ENCODE assay signal across 3 cellular contexts in genomic region chr12:48641752-48642555, GRCh38. TPM values are rescaled to one million over a fixed set of nuclear protein-coding genes. Genes with fewer than 3 reads are reported as not detected.
DNase-seq lines count a peak whose midpoint lies in the region; ATAC-seq, FAIRE-seq and TF ChIP-seq lines count a peak whose summit lies in the region.
"Not testable (repeated sequence)": the region's sequence is repeated elsewhere in the genome, so short reads cannot be mapped to it uniquely, and the experiment has no call there.

No MANE protein-coding gene starts in this region.

- peak overlapping the region; percentile 13 for H3K27ac Mint-ChIP-seq in activated T-cell treated with anti-CD3 and anti-CD28 coated beads, Interleukin-2, amount 50 U/mL, for 72 hours

- H3K27ac ChIP-seq in DND-41 (ENCODE audit: low read length); K562 (ENCODE audit: extremely low read depth, low read depth, low read length): not testable (repeated sequence)

- not testable (repeated sequence) for H3K27me3 ChIP-seq in DND-41 (ENCODE audit: insufficient read depth, low read length, poor library complexity); K562 (ENCODE audit: control insufficient read depth in 2 of 2, insufficient read depth in 2 of 2, low read length in 2 of 2)

- intact Hi-C loops in K562 (cut with micrococcal nuclease): not testable (repeated sequence)

- not testable (repeated sequence) for H3K4me3 Mint-ChIP-seq in activated T-cell treated with anti-CD3 and anti-CD28 coated beads, Interleukin-2, amount 50 U/mL, for 72 hours

- peaks cover 32% of the 10 kb centered on the region for H3K36me3 ChIP-seq in DND-41 (ENCODE audit: insufficient read depth, low read length)
- H3K36me3 ChIP-seq in K562 (ENCODE audit: control insufficient read depth, insufficient read depth, low read length): not testable (repeated sequence)

- peaks cover 6 to 33% of the 10 kb centered on the region in 2 donors for H3K36me3 Mint-ChIP-seq in activated T-cell treated with anti-CD3 and anti-CD28 coated beads, Interleukin-2, amount 50 U/mL, for 72 hours (ENCODE audit: insufficient read depth in 2 of 2)

- BruUV-seq in K562 (replicated peaks; lab: Mats Ljungman, UMichigan): not testable (repeated sequence)

- H2AFZ ChIP-seq in DND-41 (ENCODE audit: low read depth, low read length); K562 (ENCODE audit: low read depth, low read length): not testable (repeated sequence)

- TF ChIP-seq POLR2A in K562 (conservative IDR thresholded peaks at IDR 0.05): not testable (repeated sequence)

- peak; percentile 29 for DNase-seq in DND-41
- DNase-seq in activated T-cell treated with anti-CD3 and anti-CD28 coated beads, Interleukin-2, amount 50 U/mL, for 72 hours; K562 (ENCODE audit: extremely low read depth in 1 of 4, low spot score in 3 of 4): not testable (repeated sequence)

- H3K9ac ChIP-seq in DND-41 (ENCODE audit: low read depth, low read length); K562 (ENCODE audit: insufficient read depth in 1 of 2, low read depth in 2 of 2, low read length in 2 of 2): not testable (repeated sequence)

- H3K4me3 ChIP-seq in DND-41 (ENCODE audit: low read depth in 1 of 2, low read length in 2 of 2); K562: not testable (repeated sequence)

- not testable (repeated sequence) for TF ChIP-seq CTCF in DND-41 (IDR thresholded peaks at IDR 0.05; ENCODE audit: borderline replicate concordance, extremely low read depth, low read length, poor library complexity, severe bottlenecking); K562 (IDR thresholded peaks at IDR 0.05 in 2 of 3, conservative IDR thresholded peaks at IDR 0.05 in 1 of 3; ENCODE audit: insufficient read depth in 2 of 3, low read depth in 1 of 3, low read length in 3 of 3)

- TF ChIP-seq RAD21 in K562 (CRISPR knock-in tag; conservative IDR thresholded peaks at IDR 0.05 in 1 of 2, IDR thresholded peaks at IDR 0.05 in 1 of 2): not testable (repeated sequence)

- TF ChIP-seq EP300 in K562 (IDR thresholded peaks at IDR 0.05; ENCODE audit: low read length): not testable (repeated sequence)

- not testable (repeated sequence) for H3K27me3 Mint-ChIP-seq in activated T-cell treated with anti-CD3 and anti-CD28 coated beads, Interleukin-2, amount 50 U/mL, for 72 hours (ENCODE audit: low read depth)

- not testable (repeated sequence) for H3K4me1 ChIP-seq in DND-41 (ENCODE audit: insufficient read depth, low read length)
- H3K4me1 ChIP-seq in K562 (replicated peaks in 1 of 2; ENCODE audit: control insufficient read depth in 2 of 2, insufficient read depth in 2 of 2, low read length in 2 of 2): peaks cover 0 to 11% of the 10 kb centered on the region in 2 experiments; a peak in 2 of 5 replicates

- not testable (repeated sequence) for H3K9me1 ChIP-seq in K562 (ENCODE audit: control insufficient read depth, insufficient read depth, low read length)

- H3K9me3 ChIP-seq in DND-41 (ENCODE audit: insufficient read depth, low read length, severe bottlenecking): peaks cover 15% of the 10 kb centered on the region
- H3K9me3 ChIP-seq in K562 (replicated peaks; ENCODE audit: control insufficient read depth, insufficient read depth, low read depth, low read length): not testable (repeated sequence)

- in situ Hi-C loops in K562 (cut with MboI): not testable (repeated sequence)

- CTCF ChIA-PET in K562 (lab: Yijun Ruan, JAX; ENCODE audit: low intra/inter-chr PET ratio): not testable (repeated sequence)

- ATAC-seq in DND-41 (ENCODE audit: insufficient read depth, low read depth); activated T-cell treated with anti-CD3 and anti-CD28 coated beads, Interleukin-2, amount 50 U/mL, for 72 hours (replicated peaks in 1 of 2); K562: not testable (repeated sequence)

- not testable (repeated sequence) for H3K4me1 Mint-ChIP-seq in activated T-cell treated with anti-CD3 and anti-CD28 coated beads, Interleukin-2, amount 50 U/mL, for 72 hours (ENCODE audit: low read depth)

- H3K79me2 ChIP-seq in DND-41 (ENCODE audit: insufficient read depth, low read length); K562 (ENCODE audit: control insufficient read depth, insufficient read depth, low read length): not testable (repeated sequence)

- 70% methylated on average over 25 of the region's 54 CpGs for WGBS in K562 (ENCODE audit: insufficient coverage, low coverage, missing lambda C conversion rate)

- not testable (repeated sequence) for H4K20me1 ChIP-seq in DND-41 (ENCODE audit: insufficient read depth, low read length); K562 (replicated peaks; ENCODE audit: control insufficient read depth, insufficient read depth, low read length)

- H3K9me3 Mint-ChIP-seq in activated T-cell treated with anti-CD3 and anti-CD28 coated beads, Interleukin-2, amount 50 U/mL, for 72 hours: not testable (repeated sequence)

- POLR2A ChIA-PET in K562 (lab: Yijun Ruan, JAX): not testable (repeated sequence)

- not testable (repeated sequence) for FAIRE-seq in K562 (lab: Jason Lieb, UNC)

- not testable (repeated sequence) for H3K4me2 ChIP-seq in DND-41 (ENCODE audit: insufficient read depth, low read length); K562 (ENCODE audit: insufficient read depth, low read length)

TF ChIP-seq in K562, 482 proteins besides CTCF, POLR2A, EP300 and RAD21:
- TF ChIP-seq ZBTB33 (CRISPR knock-in tag; IDR thresholded peaks at IDR 0.05): 0 out of 2 replicates have a peak, but pooled peaks have one; percentile 16
TF ChIP-seq in K562: peak in this region for 1; not testable (repeated sequence) for 481.

RNA-seq across cellular contexts. Expression of gene KANSL2, which starts 40.1 kb away (rescaled TPM):
- total RNA-seq in activated T-cell treated with anti-CD3 and anti-CD28 coated beads, Interleukin-2, amount 50 U/mL, for 72 hours: 100 to 1,000 TPM in 1 of 2 donors, 10 to 100 TPM in 1; 74.2 to 101 TPM
- 193 and 271 TPM in 2 replicates for total RNA-seq in K562 (2011; cell fraction: chromatin; rRNA removed; ENCODE audit: low replicate concordance)
- total RNA-seq in K562 (2011; cell fraction: nucleolus; rRNA removed): 175 and 180 TPM in 2 replicates
- 137 and 174 TPM in 2 replicates for total RNA-seq in K562 (2011; cell fraction: nucleoplasm; rRNA removed)
- 41.1 and 43.8 TPM in 2 replicates for total RNA-seq in K562 (2014; rRNA removed)
- total RNA-seq in K562 (2014; rRNA removed; fragmentation: Illumina TruSeq; extraction: Trizol): 65.0 and 70.3 TPM in 2 replicates
- 48.1 and 55.4 TPM in 2 replicates for total RNA-seq in K562 (2015; rRNA removed; fragmentation: Illumina TruSeq; extraction: Trizol)
- total RNA-seq in K562 (2021): 43.6 and 44.8 TPM in 2 replicates
- polyA plus RNA-seq in K562 (2011; rRNA removed): 60.3 and 63.9 TPM in 2 replicates
- 54.6 and 68.2 TPM in 2 replicates for polyA plus RNA-seq in K562 (2011; cell fraction: cytosol; rRNA removed)
- polyA plus RNA-seq in K562 (2011; cell fraction: nucleus; rRNA removed): 83.7 and 86.1 TPM in 2 replicates
- 27.8 and 47.9 TPM in 2 replicates for polyA plus RNA-seq in K562 (2012)
- polyA plus RNA-seq in K562 (2014; fragmentation: Illumina TruSeq; extraction: Trizol): 45.6 and 48.5 TPM in 2 replicates
- 10 to 100 TPM; 80.0 to 89.8 TPM for polyA plus RNA-seq in K562 (2014; fragmentation: Nextera tagmentation; extraction: Ambion mirVana)
- 51.6 and 57.6 TPM in 2 replicates for polyA plus RNA-seq in K562 (2014; rRNA removed)
- 134 and 138 TPM in 2 replicates for polyA minus RNA-seq in K562 (2011; rRNA and poly(A)+ RNA removed)
- polyA minus RNA-seq in K562 (2011; cell fraction: cytosol; rRNA and poly(A)+ RNA removed): 26.6 and 44.2 TPM in 2 replicates
- polyA minus RNA-seq in K562 (2011; cell fraction: nucleus; rRNA and poly(A)+ RNA removed): 97.1 and 104 TPM in 2 replicates
